In genomic region chr15:100430381-100430780, GRCh38 we compare ENCODE assay signal across 21 cellular contexts.
A peak's percentile ranks its signal among the peaks of the same experiment; 100 is the strongest.
DNase-seq lines count a peak whose midpoint lies in the region; ATAC-seq, FAIRE-seq and TF ChIP-seq lines count a peak whose summit lies in the region.
"Had no signal": no experiment of that assay in that cellular context is flagged by ENCODE, and none has a peak within 500 bp of the region (broad histone marks: within the 10 kb centered on the region; RNA-seq: fewer than 3 reads in every experiment).

No MANE protein-coding gene starts in this region.

- no peak for FAIRE-seq in pancreas (lab: Jason Lieb, UNC)
- FAIRE-seq: A204.1, G401.6, H1 had no signal

- peak overlapping the region; percentile 63 for H3K27ac ChIP-seq in HL-60 (replicated peaks)
- peak overlapping the region; percentile 35 for H3K27ac ChIP-seq in neutrophil
- no peak overlapping the region for H3K27ac ChIP-seq in pancreas
- H3K27ac ChIP-seq: BLaER1 treated with 17β-estradiol and CSF1 and Interleukin-3, amounts not matched to agents 10 nM and 100 nM had no signal

- DNase-seq in HL-60 (ENCODE audit: low read depth in 1 of 2, low spot score in 1 of 2) (no peak), foreskin melanocyte (peak; percentile 76), stromal cell of bone marrow (ENCODE audit: low read depth) (peak; percentile 6), NCI-H2081 treated with DMSO at 0.1 percent for 48 hours (lab: John Stamatoyannopoulos, UW) (no peak), pancreas (no peak), AG08396 (ENCODE audit: low spot score) (no peak)
- DNase-seq in activated CD4-positive, alpha-beta T cell treated with anti-CD3 and anti-CD28 coated beads, Interleukin-2, amount 50 U/mL, for 48 hours = no peak
- DNase-seq: BE2C; Calu3; CD4-positive, alpha-beta T cell; CD8-positive, alpha-beta memory T cell; COR-L47; DMS53; DMS79 treated with DMSO at 0.1 percent for 48 hours; H7 had no signal

- H3K4me1 ChIP-seq in neutrophil (ENCODE audit: control insufficient read depth in 1 of 2, insufficient read depth in 1 of 2, low read depth in 1 of 2, low read length in 1 of 2) (peaks cover 7 to 16% of the 10 kb centered on the region in 2 experiments), pancreas (no peaks in the 10 kb centered on the region)
- H3K4me1 ChIP-seq: BE2C; BLaER1 treated with 17β-estradiol and CSF1 and Interleukin-3, amounts not matched to agents 10 nM and 100 nM had no signal

- no peak for ATAC-seq in pancreas
- ATAC-seq: HCT116 had no signal

- no peaks in the 10 kb centered on the region for H3K9me3 ChIP-seq in neutrophil
- H3K9me3 ChIP-seq in pancreas = no peaks in the 10 kb centered on the region
- H3K9me3 ChIP-seq: BE2C had no signal

- H3K4me3 ChIP-seq in HL-60 (replicated peaks; ENCODE audit: insufficient read depth, low read length) (no peak overlapping the region), neutrophil (ENCODE audit: low read depth in 1 of 2, low read length in 1 of 2) (no peak overlapping the region), pancreas (no peak overlapping the region)
- H3K4me3 ChIP-seq: BLaER1 treated with 17β-estradiol and CSF1 and Interleukin-3, amounts not matched to agents 10 nM and 100 nM had no signal

- H3K27me3 ChIP-seq in HL-60 (ENCODE audit: insufficient read depth, poor library complexity, severe bottlenecking) (no peaks in the 10 kb centered on the region), neutrophil (no peaks in the 10 kb centered on the region), pancreas (no peaks in the 10 kb centered on the region)
- H3K27me3 ChIP-seq: BE2C; BLaER1 treated with 17β-estradiol and CSF1 and Interleukin-3, amounts not matched to agents 10 nM and 100 nM had no signal

- no peak for TF ChIP-seq CTCF in HL-60 (IDR thresholded peaks at IDR 0.05; ENCODE audit: insufficient read depth, low read length)
- no peak for TF ChIP-seq CTCF in neutrophil (IDR thresholded peaks at IDR 0.05)
- TF ChIP-seq CTCF in pancreas (IDR thresholded peaks at IDR 0.05) = no peak

- H3K36me3 ChIP-seq in neutrophil = no peaks in the 10 kb centered on the region
- no peaks in the 10 kb centered on the region for H3K36me3 ChIP-seq in pancreas
- H3K36me3 ChIP-seq: BE2C; BLaER1 treated with 17β-estradiol and CSF1 and Interleukin-3, amounts not matched to agents 10 nM and 100 nM had no signal

- WGBS in pancreas, 2 donors = 77 to 79% methylated on average over 1 of the region's 1 CpG

- intact Hi-C loops in pancreas (cut with DNase I) = no loop called here

Comparison
In these comparisons a context has a peak if more than half of its experiments do, and no peak if none do; other contexts are left out.
1. DNase-seq: peak in foreskin melanocyte (single experiment) and stromal cell of bone marrow (single experiment); none in HL-60 (0 of 2), activated CD4-positive, alpha-beta T cell treated with anti-CD3 and anti-CD28 coated beads, Interleukin-2, amount 50 U/mL, for 48 hours (0 of 2), NCI-H2081 treated with DMSO at 0.1 percent for 48 hours (single experiment), pancreas (0 of 6) and AG08396 (single experiment).
2. H3K27ac ChIP-seq: peak in HL-60 (single experiment) and neutrophil (single experiment); none in pancreas (0 of 4).